ENCODE assay signal across 23 cellular contexts in the genomic region with DNA sequence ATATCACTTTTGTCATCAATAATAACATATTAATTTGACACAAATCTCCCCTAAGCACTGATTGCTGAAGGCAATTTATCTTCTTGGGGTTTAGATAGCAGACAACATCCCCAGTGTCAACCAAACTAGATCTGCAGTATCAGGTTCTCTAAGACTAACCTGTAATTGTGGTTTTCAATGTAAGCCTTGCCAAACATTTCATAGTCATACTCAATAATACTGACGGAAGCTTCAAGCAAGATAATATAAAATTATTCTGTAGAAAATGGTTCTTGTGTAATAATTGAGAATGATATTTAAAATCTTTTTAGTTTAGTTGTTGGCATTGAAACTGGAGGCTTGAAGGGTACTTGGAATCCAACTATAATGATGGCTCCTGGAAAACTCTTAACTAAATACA.
A peak's percentile ranks its signal among the peaks of the same experiment; 100 is the strongest.
DNase-seq lines count a peak whose midpoint lies in the region; ATAC-seq and TF ChIP-seq lines count a peak whose summit lies in the region.
"Had no signal": no experiment of that assay in that cellular context is flagged by ENCODE, and none has a peak within 500 bp of the region (broad histone marks: within the 10 kb centered on the region; RNA-seq: fewer than 3 reads in every experiment).

No MANE protein-coding gene starts in this region.

- in situ Hi-C loops in brain microvascular endothelial cell (cut with HindIII; ENCODE audit: low pct_ligation_motif_present, low sequenced_read_pairs): no loop called here

- ATAC-seq in omental fat pad (ENCODE audit: low FRiP score): no peak
- ATAC-seq: A549 had no signal

- DNase-seq in NCI-H226: peak; percentile 55
- DNase-seq in brain microvascular endothelial cell: peak; percentile 1
- DNase-seq in fibroblast of the aortic adventitia (ENCODE audit: low read depth): peak; percentile 2
- DNase-seq in stromal cell of bone marrow (ENCODE audit: low read depth): peak; percentile 3
- DNase-seq in omental fat pad (ENCODE audit: low spot score): no peak
- no peak for DNase-seq in NCI-H524 (lab: John Stamatoyannopoulos, UW)
- no peak for DNase-seq in hippocampal formation (lab: John Stamatoyannopoulos, UW)
- DNase-seq: ACHN; AML-193; BE2C; CD4-positive, alpha-beta T cell; CD8-positive, alpha-beta memory T cell; DMS 273 treated with DMSO at 0.1 percent for 48 hours; DMS79; EL; GDM1; GOT3; HFFc6 had no signal

- H3K36me3 ChIP-seq in brain microvascular endothelial cell (replicated peaks): no peaks in the 10 kb centered on the region
- H3K36me3 ChIP-seq: BE2C; BLaER1 treated with 17β-estradiol and CSF1 and Interleukin-3, amounts not matched to agents 10 nM and 100 nM; HAP-1 had no signal

- no peak overlapping the region for H3K27ac ChIP-seq in brain microvascular endothelial cell
- H3K27ac ChIP-seq: 22Rv1; A549; BLaER1 treated with 17β-estradiol and CSF1 and Interleukin-3, amounts not matched to agents 10 nM and 100 nM had no signal

- H3K4me3 ChIP-seq in brain microvascular endothelial cell (ENCODE audit: low read depth, low read length) (no peak overlapping the region), fibroblast of the aortic adventitia (ENCODE audit: low read depth, low read length) (no peak overlapping the region)
- H3K4me3 ChIP-seq: A549; BLaER1 treated with 17β-estradiol and CSF1 and Interleukin-3, amounts not matched to agents 10 nM and 100 nM; GM12878; HAP-1 had no signal

- no peak for TF ChIP-seq CTCF in brain microvascular endothelial cell (IDR thresholded peaks at IDR 0.05; ENCODE audit: low read depth, low read length, missing control alignments)
- no peak for TF ChIP-seq CTCF in fibroblast of the aortic adventitia (IDR thresholded peaks at IDR 0.05; ENCODE audit: insufficient read depth, low read length)
- no peak for TF ChIP-seq CTCF in omental fat pad (IDR thresholded peaks at IDR 0.05)

- H3K27me3 ChIP-seq in brain microvascular endothelial cell (replicated peaks): no peaks in the 10 kb centered on the region
- H3K27me3 ChIP-seq: BE2C; BLaER1 treated with 17β-estradiol and CSF1 and Interleukin-3, amounts not matched to agents 10 nM and 100 nM had no signal

Comparison
In these comparisons a context has a peak if more than half of its experiments do, and no peak if none do; other contexts are left out.
1. DNase-seq: peak in NCI-H226 (single experiment), brain microvascular endothelial cell (single experiment), fibroblast of the aortic adventitia (single experiment) and stromal cell of bone marrow (single experiment); none in omental fat pad (single experiment), NCI-H524 (0 of 2) and hippocampal formation (0 of 2).